Comparison of ENCODE assay signal across 8 cellular contexts in genomic region chr5:132190161-132190817, GRCh38. TPM values are rescaled to one million over a fixed set of nuclear protein-coding genes. Genes with fewer than 3 reads are reported as not detected.
DNase-seq lines count a peak whose midpoint lies in the region; TF ChIP-seq lines count a peak whose summit lies in the region.

No MANE protein-coding gene starts in this region.

- H3K27ac Mint-ChIP-seq in HFFc6 = no peak overlapping the region
- H3K27ac Mint-ChIP-seq in endothelial cell (ENCODE audit: unreplicated experiment) = no peak overlapping the region
- H3K27ac Mint-ChIP-seq in activated T-helper 1 cell treated with anti-CD3 and anti-CD28 coated beads, Interleukin-12 subunit alpha, Interleukin-12 subunit beta, Interleukin-2, Interleukin-4 antibody, amounts not matched to agents 30 ng/mL and 10 ng/mL and 1 ng/mL, durations not matched to agents 14 hours and 24 hours and 36 hours = no peak overlapping the region

- CTCF ChIA-PET in AG04449 (lab: Yijun Ruan, JAX) = interaction anchor here (0.7 to 4.0 kb wide), 31 partner anchors 10 to 311 kb away, joined by 3 to 81 read pairs (median 5); partner anchors contain the start of genes IL3, P4HA2 and SLC22A4

- no peak overlapping the region for H3K4me3 ChIP-seq in AG04449 (ENCODE audit: low read depth, low read length)

- POLR2A ChIA-PET in AG04449 (lab: Yijun Ruan, JAX) = no interaction called here

- TF ChIP-seq CTCF in AG04449 (IDR thresholded peaks at IDR 0.05; ENCODE audit: insufficient read depth, low read length, missing control alignments) (peak; percentile 81), GM12872 (IDR thresholded peaks at IDR 0.05; ENCODE audit: insufficient read depth, low read depth, low read length) (peak; percentile 65), HFFc6 (IDR thresholded peaks at IDR 0.05) (peak; percentile 86), endothelial cell (IDR thresholded peaks at IDR 0.05; ENCODE audit: unreplicated experiment) (peak; percentile 65)

- intact Hi-C loops in activated T-helper 1 cell treated with anti-CD3 and anti-CD28 coated beads, Interleukin-12 subunit alpha, Interleukin-12 subunit beta, Interleukin-2, Interleukin-4 antibody, amounts not matched to agents 30 ng/mL and 10 ng/mL and 1 ng/mL, durations not matched to agents 14 hours and 24 hours and 36 hours (cut with micrococcal nuclease) = no loop called here

- H3K27me3 Mint-ChIP-seq in HFFc6 (ENCODE audit: insufficient read depth) (no peaks in the 10 kb centered on the region; the same call in 1 of the 2 replicates), endothelial cell (ENCODE audit: unreplicated experiment) (no peaks in the 10 kb centered on the region)
- peaks cover 8% of the 10 kb centered on the region for H3K27me3 Mint-ChIP-seq in activated T-helper 1 cell treated with anti-CD3 and anti-CD28 coated beads, Interleukin-12 subunit alpha, Interleukin-12 subunit beta, Interleukin-2, Interleukin-4 antibody, amounts not matched to agents 30 ng/mL and 10 ng/mL and 1 ng/mL, durations not matched to agents 14 hours and 24 hours and 36 hours (ENCODE audit: insufficient read depth)

- H3K9me3 Mint-ChIP-seq in HFFc6 = no peaks in the 10 kb centered on the region
- H3K9me3 Mint-ChIP-seq in endothelial cell (ENCODE audit: unreplicated experiment) = no peaks in the 10 kb centered on the region
- H3K9me3 Mint-ChIP-seq in activated T-helper 1 cell treated with anti-CD3 and anti-CD28 coated beads, Interleukin-12 subunit alpha, Interleukin-12 subunit beta, Interleukin-2, Interleukin-4 antibody, amounts not matched to agents 30 ng/mL and 10 ng/mL and 1 ng/mL, durations not matched to agents 14 hours and 24 hours and 36 hours = no peaks in the 10 kb centered on the region

- H3K4me1 Mint-ChIP-seq in HFFc6 (ENCODE audit: low read depth) = no peaks in the 10 kb centered on the region
- H3K4me1 Mint-ChIP-seq in endothelial cell (ENCODE audit: unreplicated experiment) = no peaks in the 10 kb centered on the region
- peaks cover 5% of the 10 kb centered on the region for H3K4me1 Mint-ChIP-seq in activated T-helper 1 cell treated with anti-CD3 and anti-CD28 coated beads, Interleukin-12 subunit alpha, Interleukin-12 subunit beta, Interleukin-2, Interleukin-4 antibody, amounts not matched to agents 30 ng/mL and 10 ng/mL and 1 ng/mL, durations not matched to agents 14 hours and 24 hours and 36 hours (ENCODE audit: low read depth)

- no peak overlapping the region for H3K4me3 Mint-ChIP-seq in HFFc6
- H3K4me3 Mint-ChIP-seq in endothelial cell (ENCODE audit: unreplicated experiment) = no peak overlapping the region
- no peak overlapping the region for H3K4me3 Mint-ChIP-seq in activated T-helper 1 cell treated with anti-CD3 and anti-CD28 coated beads, Interleukin-12 subunit alpha, Interleukin-12 subunit beta, Interleukin-2, Interleukin-4 antibody, amounts not matched to agents 30 ng/mL and 10 ng/mL and 1 ng/mL, durations not matched to agents 14 hours and 24 hours and 36 hours

- DNase-seq in AG04449 (ENCODE audit: low read depth, low spot score) = peak; percentile 17
- DNase-seq in HFFc6 = peak; percentile 82
- DNase-seq in MV-4-11 (lab: John Stamatoyannopoulos, UW) = peak; percentile 74
- DNase-seq in SHP77 treated with DMSO at 0.1 percent for 48 hours (lab: John Stamatoyannopoulos, UW) = peak; percentile 84
- DNase-seq in endothelial cell (ENCODE audit: low spot score) = peak; percentile 48
- DNase-seq in mucosa of gallbladder (ENCODE audit: low spot score) = peak; percentile 34
- no peak for DNase-seq in activated T-helper 1 cell treated with anti-CD3 and anti-CD28 coated beads, Interleukin-12 subunit alpha, Interleukin-12 subunit beta, Interleukin-2, Interleukin-4 antibody, amounts not matched to agents 30 ng/mL and 10 ng/mL and 1 ng/mL, durations not matched to agents 14 hours and 24 hours and 36 hours (ENCODE audit: low spot score)

- peaks cover 29% of the 10 kb centered on the region for H3K36me3 Mint-ChIP-seq in HFFc6 (ENCODE audit: low read depth)
- no peaks in the 10 kb centered on the region for H3K36me3 Mint-ChIP-seq in endothelial cell (ENCODE audit: low read depth, unreplicated experiment)
- H3K36me3 Mint-ChIP-seq in activated T-helper 1 cell treated with anti-CD3 and anti-CD28 coated beads, Interleukin-12 subunit alpha, Interleukin-12 subunit beta, Interleukin-2, Interleukin-4 antibody, amounts not matched to agents 30 ng/mL and 10 ng/mL and 1 ng/mL, durations not matched to agents 14 hours and 24 hours and 36 hours (ENCODE audit: low read depth) = peaks cover 24% of the 10 kb centered on the region

RNA-seq across cellular contexts. Expression of gene P4HA2, which starts 37.4 kb away (rescaled TPM):
- total RNA-seq in HFFc6 (2021; fragmentation: NEBNext Ultra II Directional; extraction: Animal tissue kit (Norgen Biotek cat#: 25700)) = 100 to 1,000 TPM; 136 to 198 (median 142) TPM
- total RNA-seq in endothelial cell (ENCODE audit: unreplicated experiment) (9.9 TPM), mucosa of gallbladder (47.5 TPM)
- 48.7 and 49.4 TPM in 2 replicates for total RNA-seq in activated T-helper 1 cell treated with anti-CD3 and anti-CD28 coated beads, Interleukin-12 subunit alpha, Interleukin-12 subunit beta, Interleukin-2, Interleukin-4 antibody, amounts not matched to agents 30 ng/mL and 10 ng/mL and 1 ng/mL, durations not matched to agents 14 hours and 24 hours and 36 hours
